In genomic region chr17:47694018-47694817, GRCh38 we compare ENCODE assay signal across 8 cellular contexts. TPM values are rescaled to one million over a fixed set of nuclear protein-coding genes. Genes with fewer than 3 reads are reported as not detected.
A peak's percentile ranks its signal among the peaks of the same experiment; 100 is the strongest.
DNase-seq lines count a peak whose midpoint lies in the region; ATAC-seq and TF ChIP-seq lines count a peak whose summit lies in the region.

A gene with protein sequence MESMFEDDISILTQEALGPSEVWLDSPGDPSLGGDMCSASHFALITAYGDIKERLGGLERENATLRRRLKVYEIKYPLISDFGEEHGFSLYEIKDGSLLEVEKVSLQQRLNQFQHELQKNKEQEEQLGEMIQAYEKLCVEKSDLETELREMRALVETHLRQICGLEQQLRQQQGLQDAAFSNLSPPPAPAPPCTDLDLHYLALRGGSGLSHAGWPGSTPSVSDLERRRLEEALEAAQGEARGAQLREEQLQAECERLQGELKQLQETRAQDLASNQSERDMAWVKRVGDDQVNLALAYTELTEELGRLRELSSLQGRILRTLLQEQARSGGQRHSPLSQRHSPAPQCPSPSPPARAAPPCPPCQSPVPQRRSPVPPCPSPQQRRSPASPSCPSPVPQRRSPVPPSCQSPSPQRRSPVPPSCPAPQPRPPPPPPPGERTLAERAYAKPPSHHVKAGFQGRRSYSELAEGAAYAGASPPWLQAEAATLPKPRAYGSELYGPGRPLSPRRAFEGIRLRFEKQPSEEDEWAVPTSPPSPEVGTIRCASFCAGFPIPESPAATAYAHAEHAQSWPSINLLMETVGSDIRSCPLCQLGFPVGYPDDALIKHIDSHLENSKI (plus strand): TSS chr17:47694161. CDS start chr17:47696113, 1,952 bp downstream.

- H3K4me1 ChIP-seq in OCI-LY7 (ENCODE audit: insufficient read depth, low read length, poor library complexity, severe bottlenecking): peaks cover 31% of the 10 kb centered on the region
- peaks cover 0 to 45% (median 22%) of the 10 kb centered on the region in 3 donors for H3K4me1 ChIP-seq in gastroesophageal sphincter

- H3K79me2 ChIP-seq in OCI-LY7 (ENCODE audit: insufficient read depth, low read depth, low read length): peaks cover 5% of the 10 kb centered on the region; the same call in 1 of the 2 replicates

- peak; percentile 50 for DNase-seq in NOMO-1 treated with DMSO at 0.1 percent for 48 hours (lab: John Stamatoyannopoulos, UW; ENCODE audit: unreplicated experiment)
- DNase-seq in NOMO-1 (lab: John Stamatoyannopoulos, UW; ENCODE audit: unreplicated experiment in 2 of 2): no peak
- peak; percentile 87 for DNase-seq in OCI-LY7 (ENCODE audit: low spot score)
- DNase-seq in activated naive CD4-positive, alpha-beta T cell treated with Interleukin-2 at 50 U/mL for 16 hours: peak; percentile 67
- DNase-seq in occipital lobe (lab: John Stamatoyannopoulos, UW): no peak
- DNase-seq in kidney glomerular epithelial cell (lab: John Stamatoyannopoulos, UW): no peak
- no peak for DNase-seq in epidermal melanocyte (ENCODE audit: insufficient read length, low spot score)

- peak within 1 kb of the TSS; percentile 53 for H2AFZ ChIP-seq in OCI-LY7 (ENCODE audit: low read length)

- H3K36me3 ChIP-seq in OCI-LY7 (ENCODE audit: insufficient read depth, low read length): 0 out of 2 replicates have a peak, but pooled peaks cover 4% of the 10 kb centered on the region
- H3K36me3 ChIP-seq in gastroesophageal sphincter: peaks cover 0 to 18% of the 10 kb centered on the region in 2 donors

- H3K9me3 ChIP-seq in OCI-LY7 (ENCODE audit: low read length) (no peaks in the 10 kb centered on the region), gastroesophageal sphincter (no peaks in the 10 kb centered on the region)

- no peak for TF ChIP-seq CTCF in OCI-LY7 (conservative IDR thresholded peaks at IDR 0.05; ENCODE audit: low read length)
- TF ChIP-seq CTCF in gastroesophageal sphincter (IDR thresholded peaks at IDR 0.05): no peak

- peak; percentile 53 for ATAC-seq in gastroesophageal sphincter

- peak within 1 kb of the TSS; percentile 73 for H3K27ac ChIP-seq in OCI-LY7 (ENCODE audit: low read depth, low read length, poor library complexity, severe bottlenecking)
- peak within 1 kb of the TSS; percentile 72 to 95 (median 89) for H3K27ac ChIP-seq in gastroesophageal sphincter

- CTCF ChIA-PET in OCI-LY7 (lab: Charles Lee; ENCODE audit: unreplicated experiment): interaction anchor here (0.5 kb wide), 1 partner anchor 25 kb away, joined by 3 read pairs; no protein-coding TSS in a partner anchor

- H4K20me1 ChIP-seq in OCI-LY7 (ENCODE audit: insufficient read depth, low read length): no peaks in the 10 kb centered on the region

- TF ChIP-seq EP300 in gastroesophageal sphincter (IDR thresholded peaks at IDR 0.05): no peak

- POLR2A ChIA-PET in OCI-LY7 (lab: Charles Lee): interaction anchor here (0.6 to 3.0 kb wide), 2 partner anchors 45 to 190 kb away, joined by 3 to 15 read pairs; partner anchors contain the start of gene KPNB1

- no peak for TF ChIP-seq POLR2A in gastroesophageal sphincter (IDR thresholded peaks at IDR 0.05)

- intact Hi-C loops in OCI-LY7 (cut with micrococcal nuclease; ENCODE audit: unreplicated experiment): no loop called here

- no peaks in the 10 kb centered on the region for H3K27me3 ChIP-seq in gastroesophageal sphincter

- BruUV-seq in OCI-LY7 (replicated peaks; lab: Mats Ljungman, UMichigan): no TSS peak

- WGBS in gastroesophageal sphincter (ENCODE audit: low coverage in 1 of 2), 2 donors: 0% methylated on average over 3 to 7 of the region's 70 CpGs

- peak within 1 kb of the TSS; percentile 72 for H3K4me3 ChIP-seq in OCI-LY7 (ENCODE audit: low read depth, low read length, poor library complexity, severe bottlenecking)
- H3K4me3 ChIP-seq in gastroesophageal sphincter: peak within 1 kb of the TSS; percentile 86 to 92

- peak within 1 kb of the TSS; percentile 79 for H3K4me2 ChIP-seq in OCI-LY7 (ENCODE audit: low read length)

- no peaks in the 10 kb centered on the region for H3K9me2 ChIP-seq in OCI-LY7 (ENCODE audit: insufficient read depth, low read length)

RNA-seq across cellular contexts. Expression of the gene that starts here (rescaled TPM):
- total RNA-seq in OCI-LY7 (2014; rRNA removed; shearing (Covaris generic)): 8.3 and 15.0 TPM in 2 replicates
- total RNA-seq in OCI-LY7 (2022) (15.2 and 16.0 TPM in 2 replicates), gastroesophageal sphincter (10 to 100 TPM; 13.9 to 25.1 (median 18.0) TPM), occipital lobe (11.5 TPM)

Comparison
In these comparisons a context has a peak if more than half of its experiments do, and no peak if none do; other contexts are left out.
1. DNase-seq: peak in NOMO-1 treated with DMSO at 0.1 percent for 48 hours (single experiment), OCI-LY7 (single experiment) and activated naive CD4-positive, alpha-beta T cell treated with Interleukin-2 at 50 U/mL for 16 hours (single experiment); none in NOMO-1 (0 of 2), occipital lobe (single experiment), kidney glomerular epithelial cell (single experiment) and epidermal melanocyte (single experiment).